ENCODE assay signal across 12 cellular contexts in genomic region chr20:4060054-4060795, GRCh38. TPM values are rescaled to one million over a fixed set of nuclear protein-coding genes. Genes with fewer than 3 reads are reported as not detected.
DNase-seq lines count a peak whose midpoint lies in the region; FAIRE-seq and TF ChIP-seq lines count a peak whose summit lies in the region.
"Had no signal": no experiment of that assay in that cellular context is flagged by ENCODE, and none has a peak within 500 bp of the region (broad histone marks: within the 10 kb centered on the region; RNA-seq: fewer than 3 reads in every experiment).

No MANE protein-coding gene starts in this region.

- H3K23me2 ChIP-seq in H9 (ENCODE audit: insufficient read length, low read depth, low read length, poor library complexity, severe bottlenecking): no peaks in the 10 kb centered on the region

- no peak overlapping the region for H3K4me2 ChIP-seq in H9 (ENCODE audit: insufficient read depth, insufficient read length, low read length)

- no peak overlapping the region for H3K23ac ChIP-seq in H9 (ENCODE audit: insufficient read length, low read depth, low read length)

- H3K27me3 Mint-ChIP-seq in H9 (ENCODE audit: low read depth): peaks cover 5% of the 10 kb centered on the region
- H3K27me3 Mint-ChIP-seq: activated naive CD8-positive, alpha-beta T cell treated with anti-CD3 and anti-CD28 coated beads, Interleukin-2, amount 10 ng/mL, durations not matched to agents 7 days and 5 days had no signal

- H2BK5ac ChIP-seq in H9 (ENCODE audit: insufficient read length, low read length): no peak overlapping the region

- H3K36me3 Mint-ChIP-seq in H9 (ENCODE audit: insufficient read depth in 1 of 3, low read depth in 3 of 3): no peaks in the 10 kb centered on the region
- H3K36me3 Mint-ChIP-seq: activated naive CD8-positive, alpha-beta T cell treated with anti-CD3 and anti-CD28 coated beads, Interleukin-2, amount 10 ng/mL, durations not matched to agents 7 days and 5 days had no signal

- H2BK15ac ChIP-seq in H9 (ENCODE audit: low read depth, low read length): no peak overlapping the region

- H3K27ac Mint-ChIP-seq in H9: peak overlapping the region in 1 of 3 experiments; percentile 22; a peak in 1 of 7 replicates
- H3K27ac Mint-ChIP-seq: activated naive CD8-positive, alpha-beta T cell treated with anti-CD3 and anti-CD28 coated beads, Interleukin-2, amount 10 ng/mL, durations not matched to agents 7 days and 5 days had no signal

- no peak overlapping the region for H3K14ac ChIP-seq in H9 (ENCODE audit: insufficient read depth, low read length)

- H2AFZ ChIP-seq in H9 (ENCODE audit: low read length): no peak overlapping the region

- no peak overlapping the region for H2BK12ac ChIP-seq in H9 (ENCODE audit: insufficient read length, low read depth, low read length)

- H3K79me1 ChIP-seq in H9 (ENCODE audit: insufficient read depth, low read depth, low read length, poor library complexity, severe bottlenecking): no peaks in the 10 kb centered on the region

- H3K4me1 ChIP-seq in H9 (ENCODE audit: insufficient read depth, low read length) (peaks cover 9% of the 10 kb centered on the region; the same call in 1 of the 2 replicates), Peyer's patch (peaks cover 0 to 15% (median 3%) of the 10 kb centered on the region in 4 donors), mucosa of rectum (ENCODE audit: control insufficient read depth in 2 of 2, insufficient read depth in 2 of 2, low read length in 2 of 2) (peaks cover 19 to 21% of the 10 kb centered on the region in 2 donors)
- H3K4me1 ChIP-seq: Caco-2 had no signal

- no peaks in the 10 kb centered on the region for H4K20me1 ChIP-seq in H9 (ENCODE audit: control insufficient read depth, insufficient read depth, insufficient read length)

- no CpG with 5 or more reads among the region's 12 CpGs for WGBS in H9 (ENCODE audit: extremely low coverage, insufficient read length, low lambda C conversion rate)

- H3K4me1 Mint-ChIP-seq in H9: peaks cover 31 to 37% of the 10 kb centered on the region in 2 experiments

- H4K91ac ChIP-seq in H9 (ENCODE audit: insufficient read length, low read depth, low read length): peak overlapping the region; percentile 5

- no peaks in the 10 kb centered on the region for H3K27me3 ChIP-seq in H9 (ENCODE audit: insufficient read depth, low read length)
- no peaks in the 10 kb centered on the region for H3K27me3 ChIP-seq in Peyer's patch
- H3K27me3 ChIP-seq in mucosa of rectum (ENCODE audit: control insufficient read depth in 2 of 2, insufficient read depth in 2 of 2, low read length in 2 of 2): no peaks in the 10 kb centered on the region

- H3K36me3 ChIP-seq in Peyer's patch (no peaks in the 10 kb centered on the region), mucosa of rectum (ENCODE audit: control insufficient read depth in 2 of 2, insufficient read depth in 2 of 2, low read length in 2 of 2) (no peaks in the 10 kb centered on the region)

- no peak overlapping the region for H3K4me3 ChIP-seq in Peyer's patch
- no peak overlapping the region for H3K4me3 ChIP-seq in mucosa of rectum (ENCODE audit: low read length in 2 of 2)

- no peaks in the 10 kb centered on the region for H3K79me2 ChIP-seq in H9 (ENCODE audit: insufficient read depth, low read length)

- H2AK5ac ChIP-seq in H9 (ENCODE audit: insufficient read length, low read length): no peak overlapping the region

- H2BK120ac ChIP-seq in H9 (ENCODE audit: low read depth, low read length, poor library complexity, severe bottlenecking): no peak overlapping the region

- H3K4me3 Mint-ChIP-seq in H9: no peak overlapping the region
- H3K4me3 Mint-ChIP-seq: activated naive CD8-positive, alpha-beta T cell treated with anti-CD3 and anti-CD28 coated beads, Interleukin-2, amount 10 ng/mL, durations not matched to agents 7 days and 5 days; neural crest cell had no signal

- H3K9me3 ChIP-seq in H9 (ENCODE audit: control insufficient read depth, low read depth, low read length) (no peaks in the 10 kb centered on the region), Peyer's patch (no peaks in the 10 kb centered on the region), mucosa of rectum (ENCODE audit: control insufficient read depth in 2 of 2, low read length in 2 of 2) (no peaks in the 10 kb centered on the region)
- H3K9me3 ChIP-seq: Caco-2 had no signal

- no peak overlapping the region for H2BK20ac ChIP-seq in H9 (ENCODE audit: low read depth, low read length, poor library complexity, severe bottlenecking)

- no peak overlapping the region for H3K18ac ChIP-seq in H9 (ENCODE audit: insufficient read length, low read depth, low read length)

- TF ChIP-seq CTCF in H9 (conservative IDR thresholded peaks at IDR 0.05): no peak
- TF ChIP-seq CTCF in Peyer's patch (IDR thresholded peaks at IDR 0.05): no peak
- TF ChIP-seq CTCF in D721Med (IDR thresholded peaks at IDR 0.05; ENCODE audit: insufficient read depth, missing control alignments): no peak

- no peak overlapping the region for H3K27ac ChIP-seq in H9 (ENCODE audit: insufficient read length, low read depth, low read length)
- H3K27ac ChIP-seq in Peyer's patch: peak overlapping the region in 2 of 4 donors; percentile 7 to 57
- H3K27ac ChIP-seq in mucosa of rectum (ENCODE audit: low read depth in 2 of 2, low read length in 2 of 2): peak overlapping the region; percentile 17 to 40

- DNase-seq in Caki2 (ENCODE audit: low read depth): peak; percentile 79
- no peak for DNase-seq in H9
- peak in 2 of 3 donors; percentile 80 to 82 for DNase-seq in Peyer's patch
- DNase-seq in D721Med (ENCODE audit: insufficient read length, low spot score): no peak
- no peak for DNase-seq in DMS53 treated with DMSO at 0.1 percent for 48 hours (lab: John Stamatoyannopoulos, UW; ENCODE audit: unreplicated experiment)
- no peak for DNase-seq in NCI-H524 treated with DMSO at 0.1 percent for 48 hours (lab: John Stamatoyannopoulos, UW)
- no peak for DNase-seq in central memory CD4-positive, alpha-beta T cell
- DNase-seq: activated naive CD8-positive, alpha-beta T cell treated with anti-CD3 and anti-CD28 coated beads, Interleukin-2, amount 10 ng/mL, durations not matched to agents 7 days and 5 days; Caco-2; NCI-H1105 had no signal

- no peak for TF ChIP-seq POLR2A in Peyer's patch (IDR thresholded peaks at IDR 0.05)

- no peak overlapping the region for H3K4ac ChIP-seq in H9 (ENCODE audit: low read depth, low read length)

- H3K9me3 Mint-ChIP-seq in H9: no peaks in the 10 kb centered on the region; a peak in 2 of 5 replicates
- H3K9me3 Mint-ChIP-seq: activated naive CD8-positive, alpha-beta T cell treated with anti-CD3 and anti-CD28 coated beads, Interleukin-2, amount 10 ng/mL, durations not matched to agents 7 days and 5 days had no signal

- H3K56ac ChIP-seq in H9 (ENCODE audit: insufficient read length, low read depth, low read length): no peak overlapping the region

- H3K9ac ChIP-seq in H9 (ENCODE audit: extremely low read depth, insufficient read length, low read length) (no peak overlapping the region), mucosa of rectum (ENCODE audit: low read depth in 1 of 2, low read length in 2 of 2) (peak overlapping the region in 1 of 2 donors; percentile 7)

- no peak overlapping the region for H4K5ac ChIP-seq in H9 (ENCODE audit: insufficient read length, low read depth, low read length)

- no peak overlapping the region for H3T11ph ChIP-seq in H9 (ENCODE audit: low read length)

- FAIRE-seq in D721Med (lab: Jason Lieb, UNC): no peak

- peak overlapping the region; percentile 73 for H4K8ac ChIP-seq in H9 (replicated peaks; ENCODE audit: insufficient read length, low read depth, low read length)

- in situ Hi-C loops in Caki2 (cut with HindIII; ENCODE audit: low pct_unique_long_range_greater_than_20kb, low sequenced_read_pairs): no loop called here

RNA-seq across cellular contexts. Expression of gene RNF24, which starts 44.9 kb away (rescaled TPM):
- 2.6 and 17.3 TPM in 2 replicates for total RNA-seq in Caki2 (2014; rRNA removed; shearing (Covaris generic); ENCODE audit: low replicate concordance)
- total RNA-seq in H9 (2021) (19.2 and 20.4 TPM in 2 replicates), Peyer's patch (1 to 10 TPM; 4.5 to 6.0 (median 5.7) TPM)

Comparison
In these comparisons a context has a peak if more than half of its experiments do, and no peak if none do; other contexts are left out.
1. DNase-seq: peak in Caki2 (single experiment) and Peyer's patch (2 of 3); none in H9 (single experiment), D721Med (single experiment), DMS53 treated with DMSO at 0.1 percent for 48 hours (single experiment), NCI-H524 treated with DMSO at 0.1 percent for 48 hours (single experiment) and central memory CD4-positive, alpha-beta T cell (single experiment).